Comparison of ENCODE assay signal across 1 cellular context in the genomic region with DNA sequence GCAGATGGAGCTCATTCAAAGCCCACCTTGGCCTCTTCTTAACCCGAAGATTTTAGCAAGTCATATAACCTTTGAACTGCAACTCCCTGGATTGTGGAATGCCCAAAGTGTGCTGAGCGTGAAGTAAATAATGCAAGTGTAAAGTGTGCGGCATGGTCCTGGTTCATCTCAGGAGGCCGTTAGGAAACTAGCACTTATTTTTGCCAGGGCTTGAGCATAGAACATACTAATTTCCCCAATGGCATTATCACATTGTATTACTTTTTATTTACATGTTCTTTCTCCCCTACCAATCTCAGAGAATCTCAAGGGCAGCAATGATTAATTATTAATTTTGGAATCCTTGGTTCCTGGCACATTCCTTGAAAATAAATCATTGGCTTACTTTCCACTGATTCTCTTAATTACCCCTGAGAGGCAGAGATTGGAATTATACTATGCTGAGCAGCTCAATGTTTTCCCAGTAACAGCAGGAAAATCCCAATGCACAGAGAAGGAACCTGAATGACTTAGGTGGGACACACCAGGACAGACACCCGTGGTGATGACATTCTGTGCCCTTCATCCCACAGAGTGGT.
TF ChIP-seq lines count a peak whose summit lies in the region.

No MANE protein-coding gene starts in this region.

TF ChIP-seq in HepG2, 621 proteins besides CTCF, POLR2A, EP300 and RAD21:
- TF ChIP-seq NFIC (IDR thresholded peaks at IDR 0.05; ENCODE audit: low read length), result no peak
- no peak for TF ChIP-seq ARID5B (CRISPR knock-in tag; IDR thresholded peaks at IDR 0.05)
- TF ChIP-seq, protein P1, sequence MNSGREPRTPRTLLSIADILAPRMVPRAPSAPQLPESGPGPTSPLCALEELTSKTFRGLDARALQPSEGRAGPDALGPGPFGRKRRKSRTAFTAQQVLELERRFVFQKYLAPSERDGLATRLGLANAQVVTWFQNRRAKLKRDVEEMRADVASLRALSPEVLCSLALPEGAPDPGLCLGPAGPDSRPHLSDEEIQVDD (CRISPR knock-in tag; IDR thresholded peaks at IDR 0.05; ENCODE audit: borderline replicate concordance), result no peak
- TF ChIP-seq ATRX (CRISPR knock-in tag; IDR thresholded peaks at IDR 0.05; ENCODE audit: borderline replicate concordance), result no peak
- TF ChIP-seq ZBTB42 (CRISPR knock-in tag; IDR thresholded peaks at IDR 0.05), result no peak
- no peak for TF ChIP-seq ARNT (IDR thresholded peaks at IDR 0.05)
- no peak for TF ChIP-seq MAZ (IDR thresholded peaks at IDR 0.05; ENCODE audit: borderline replicate concordance, low read depth, low read length)
- TF ChIP-seq MAZ (CRISPR knock-in tag; IDR thresholded peaks at IDR 0.05; ENCODE audit: low read depth), result no peak
- no peak for TF ChIP-seq ZNF780A (CRISPR knock-in tag; IDR thresholded peaks at IDR 0.05)
- no peak for TF ChIP-seq RXRB (CRISPR knock-in tag; IDR thresholded peaks at IDR 0.05; ENCODE audit: borderline replicate concordance)
- no peak for TF ChIP-seq RXRA (CRISPR knock-in tag; IDR thresholded peaks at IDR 0.05)
